12 cellular contexts compared by ENCODE assay signal in genomic region chr1:97433520-97434175, GRCh38.
DNase-seq lines count a peak whose midpoint lies in the region; ATAC-seq lines count a peak whose summit lies in the region.
"Had no signal": no experiment of that assay in that cellular context is flagged by ENCODE, and none has a peak within 500 bp of the region (broad histone marks: within the 10 kb centered on the region; RNA-seq: fewer than 3 reads in every experiment).

No MANE protein-coding gene starts in this region.

- no peak overlapping the region for H3K4me3 ChIP-seq in skeletal muscle cell (ENCODE audit: low read depth, low read length)

- DNase-seq in GM04503 (ENCODE audit: low read depth) (peak; percentile 76), NOMO-1 treated with DMSO at 0.1 percent for 48 hours (lab: John Stamatoyannopoulos, UW; ENCODE audit: unreplicated experiment) (peak; percentile 43), skeletal muscle cell (ENCODE audit: low read depth) (peak; percentile 72), iPS-NIHi7 (ENCODE audit: extremely low spot score) (no peak), NCI-H2171 treated with DMSO at 0.1 percent for 48 hours (lab: John Stamatoyannopoulos, UW) (no peak)
- DNase-seq: activated CD8-positive, alpha-beta memory T cell treated with anti-CD3 and anti-CD28 coated beads, Interleukin-2, amount 50 U/mL, for 4 hours; activated naive CD8-positive, alpha-beta T cell treated with anti-CD3 and anti-CD28 coated beads, Interleukin-2, amount 50 U/mL, for 24 hours; effector memory CD8-positive, alpha-beta T cell; substantia nigra had no signal

- peak; percentile 63 for ATAC-seq in esophagus mucosa
- ATAC-seq in HG02642 (IDR thresholded peaks at IDR 0.05; ENCODE audit: poor library complexity, unreplicated experiment) = no peak
- ATAC-seq: activated naive CD8-positive, alpha-beta T cell treated with anti-CD3 and anti-CD28 coated beads, Interleukin-2, amount 50 U/mL, for 24 hours; effector memory CD8-positive, alpha-beta T cell; Panc1 had no signal

Comparison
In these comparisons a context has a peak if more than half of its experiments do, and no peak if none do; other contexts are left out.
1. DNase-seq: peak in GM04503 (single experiment), NOMO-1 treated with DMSO at 0.1 percent for 48 hours (single experiment) and skeletal muscle cell (single experiment); none in iPS-NIHi7 (single experiment) and NCI-H2171 treated with DMSO at 0.1 percent for 48 hours (single experiment).